9 cellular contexts compared by ENCODE assay signal in genomic region chr10:119199231-119199992, GRCh38. TPM values are rescaled to one million over a fixed set of nuclear protein-coding genes. Genes with fewer than 3 reads are reported as not detected.
DNase-seq lines count a peak whose midpoint lies in the region; ATAC-seq and TF ChIP-seq lines count a peak whose summit lies in the region.
"Had no signal": no experiment of that assay in that cellular context is flagged by ENCODE, and none has a peak within 500 bp of the region (broad histone marks: within the 10 kb centered on the region; RNA-seq: fewer than 3 reads in every experiment).

No MANE protein-coding gene starts in this region.

- H3K4ac ChIP-seq in neuronal stem cell (ENCODE audit: low read length) = no peak overlapping the region

- no peaks in the 10 kb centered on the region for H3K36me3 ChIP-seq in neuronal stem cell (replicated peaks in 1 of 2; ENCODE audit: control insufficient read depth in 2 of 2, insufficient read depth in 2 of 2, low read length in 2 of 2)
- H3K36me3 ChIP-seq: BLaER1 had no signal

- H4K8ac ChIP-seq in neuronal stem cell (ENCODE audit: low read depth, low read length) = no peak overlapping the region

- H3K27me3 Mint-ChIP-seq in activated T-cell treated with anti-CD3 and anti-CD28 coated beads, Interleukin-2, amount 50 U/mL, for 72 hours (ENCODE audit: low read depth) = peaks cover 7% of the 10 kb centered on the region

- no peak overlapping the region for H2AK5ac ChIP-seq in neuronal stem cell (ENCODE audit: low read depth, low read length)

- H4K91ac ChIP-seq in neuronal stem cell (ENCODE audit: low read depth, low read length, poor library complexity) = no peak overlapping the region

- no peak overlapping the region for H3K14ac ChIP-seq in neuronal stem cell (ENCODE audit: low read length)

- no peak overlapping the region for H2BK5ac ChIP-seq in neuronal stem cell (ENCODE audit: low read length)

- H3K4me3 Mint-ChIP-seq in activated T-cell treated with anti-CD3 and anti-CD28 coated beads, Interleukin-2, amount 50 U/mL, for 72 hours = peak overlapping the region in 1 of 2 donors; percentile 40

- H2BK15ac ChIP-seq in neuronal stem cell (ENCODE audit: low read length) = no peak overlapping the region

- H3K18ac ChIP-seq in neuronal stem cell (ENCODE audit: low read length) = no peak overlapping the region

- WGBS in neuronal stem cell (ENCODE audit: extremely low coverage in 2 of 2, insufficient read length in 2 of 2, insufficient replicate concordance in 1 of 2), 2 donors = no CpG with 5 or more reads among the region's 9 CpGs

- H2BK120ac ChIP-seq in neuronal stem cell (ENCODE audit: low read depth, low read length) = no peak overlapping the region

- peak; percentile 41 for ATAC-seq in HG02798 (IDR thresholded peaks at IDR 0.05; ENCODE audit: poor library complexity, unreplicated experiment)
- ATAC-seq in activated T-cell treated with anti-CD3 and anti-CD28 coated beads, Interleukin-2, amount 50 U/mL, for 72 hours (replicated peaks in 1 of 2) = peak; percentile 82 to 83

- H3K4me2 ChIP-seq in neuronal stem cell (ENCODE audit: insufficient read depth, low read length, poor library complexity, severe bottlenecking) = no peak overlapping the region
- H3K4me2 ChIP-seq: BLaER1 had no signal

- no peaks in the 10 kb centered on the region for H3K36me3 Mint-ChIP-seq in activated T-cell treated with anti-CD3 and anti-CD28 coated beads, Interleukin-2, amount 50 U/mL, for 72 hours (ENCODE audit: insufficient read depth in 2 of 2)

- H3K4me1 ChIP-seq in neuronal stem cell (ENCODE audit: control insufficient read depth in 2 of 2, insufficient read depth in 1 of 2, low read depth in 1 of 2, low read length in 2 of 2) = peaks cover 8 to 11% of the 10 kb centered on the region in 2 donors
- H3K4me1 ChIP-seq: BLaER1 had no signal

- no peak overlapping the region for H2BK12ac ChIP-seq in neuronal stem cell (ENCODE audit: low read length)

- TF ChIP-seq CTCF in foreskin fibroblast (IDR thresholded peaks at IDR 0.05; ENCODE audit: low read depth, low read length) = peak; percentile 77

- H3K23ac ChIP-seq in neuronal stem cell (ENCODE audit: low read depth, low read length, poor library complexity) = no peak overlapping the region

- H3K9ac ChIP-seq in neuronal stem cell (ENCODE audit: low read depth, low read length, poor library complexity) = no peak overlapping the region
- H3K9ac ChIP-seq: BLaER1 had no signal

- H3K79me1 ChIP-seq in neuronal stem cell (ENCODE audit: low read depth, low read length) = no peaks in the 10 kb centered on the region

- H3K27ac ChIP-seq in neuronal stem cell (replicated peaks; ENCODE audit: low read length) = no peak overlapping the region
- H3K27ac ChIP-seq: BLaER1 had no signal

- peaks cover 30% of the 10 kb centered on the region for H3K4me1 Mint-ChIP-seq in activated T-cell treated with anti-CD3 and anti-CD28 coated beads, Interleukin-2, amount 50 U/mL, for 72 hours (ENCODE audit: low read depth)

- no peak overlapping the region for H3K27ac Mint-ChIP-seq in activated T-cell treated with anti-CD3 and anti-CD28 coated beads, Interleukin-2, amount 50 U/mL, for 72 hours

- peak overlapping the region; percentile 70 for H2AFZ ChIP-seq in neuronal stem cell (ENCODE audit: low read length)

- no peaks in the 10 kb centered on the region for H3K9me3 ChIP-seq in neuronal stem cell (replicated peaks in 1 of 2; ENCODE audit: control insufficient read depth in 2 of 2, insufficient read depth in 1 of 2, low read depth in 1 of 2, low read length in 2 of 2)
- H3K9me3 ChIP-seq: BLaER1 had no signal

- H3K27me3 ChIP-seq in neuronal stem cell (ENCODE audit: control insufficient read depth in 3 of 3, insufficient read depth in 3 of 3, low read depth in 1 of 3, low read length in 3 of 3) = peaks cover 0 to 6% (median 0%) of the 10 kb centered on the region in 3 experiments
- H3K27me3 ChIP-seq: BLaER1 had no signal

- DNase-seq in NCI-H1436 (lab: John Stamatoyannopoulos, UW) = peak; percentile 61
- no peak for DNase-seq in NCI-H1436 treated with DMSO at 0.1 percent for 48 hours (lab: John Stamatoyannopoulos, UW)
- DNase-seq in NCI-H774 (lab: John Stamatoyannopoulos, UW) = peak; percentile 14
- peak in 1 of 2 donors; percentile 55 for DNase-seq in activated T-cell treated with anti-CD3 and anti-CD28 coated beads, Interleukin-2, amount 50 U/mL, for 72 hours
- peak; percentile 83 to 93 for DNase-seq in foreskin fibroblast
- no peak for DNase-seq in neuronal stem cell (ENCODE audit: low spot score)
- no peak for DNase-seq in NCI-H1048 (lab: John Stamatoyannopoulos, UW)

- H3K4me3 ChIP-seq in foreskin fibroblast (ENCODE audit: low read depth in 1 of 2, low read length in 2 of 2) (no peak overlapping the region), neuronal stem cell (ENCODE audit: low read length in 2 of 2) (no peak overlapping the region)
- H3K4me3 ChIP-seq: BLaER1 had no signal

- H3K9me3 Mint-ChIP-seq in activated T-cell treated with anti-CD3 and anti-CD28 coated beads, Interleukin-2, amount 50 U/mL, for 72 hours = no peaks in the 10 kb centered on the region

RNA-seq across cellular contexts. Expression of gene GRK5, which starts 8.0 kb away (rescaled TPM):
- total RNA-seq in activated T-cell treated with anti-CD3 and anti-CD28 coated beads, Interleukin-2, amount 50 U/mL, for 72 hours = 10 to 100 TPM; 24.8 to 28.1 TPM
- polyA plus RNA-seq in neuronal stem cell (2013, experiment 1 of 2) = 10.4 TPM
- 10.9 TPM for polyA plus RNA-seq in neuronal stem cell (2013, experiment 2 of 2)

RNA-seq across cellular contexts. Expression of gene PRDX3, which starts 20.8 kb away (rescaled TPM):
- 100 to 1,000 TPM; 125 to 134 TPM for total RNA-seq in activated T-cell treated with anti-CD3 and anti-CD28 coated beads, Interleukin-2, amount 50 U/mL, for 72 hours
- 169 TPM for polyA plus RNA-seq in neuronal stem cell (2013, experiment 1 of 2)
- 170 TPM for polyA plus RNA-seq in neuronal stem cell (2013, experiment 2 of 2)

RNA-seq across cellular contexts. Expression of gene SFXN4, which starts 33.9 kb away (rescaled TPM):
- 10 to 100 TPM; 31.0 to 35.1 TPM for total RNA-seq in activated T-cell treated with anti-CD3 and anti-CD28 coated beads, Interleukin-2, amount 50 U/mL, for 72 hours
- polyA plus RNA-seq in neuronal stem cell (2013, experiment 1 of 2) = 21.8 TPM
- 20.0 TPM for polyA plus RNA-seq in neuronal stem cell (2013, experiment 2 of 2)

Comparison
In these comparisons a context has a peak if more than half of its experiments do, and no peak if none do; other contexts are left out.
1. DNase-seq: peak in NCI-H1436 (single experiment), NCI-H774 (single experiment) and foreskin fibroblast (2 of 2); none in NCI-H1436 treated with DMSO at 0.1 percent for 48 hours (single experiment), neuronal stem cell (single experiment) and NCI-H1048 (single experiment).